ENCODE assay signal across 1 cellular context in the genomic region with DNA sequence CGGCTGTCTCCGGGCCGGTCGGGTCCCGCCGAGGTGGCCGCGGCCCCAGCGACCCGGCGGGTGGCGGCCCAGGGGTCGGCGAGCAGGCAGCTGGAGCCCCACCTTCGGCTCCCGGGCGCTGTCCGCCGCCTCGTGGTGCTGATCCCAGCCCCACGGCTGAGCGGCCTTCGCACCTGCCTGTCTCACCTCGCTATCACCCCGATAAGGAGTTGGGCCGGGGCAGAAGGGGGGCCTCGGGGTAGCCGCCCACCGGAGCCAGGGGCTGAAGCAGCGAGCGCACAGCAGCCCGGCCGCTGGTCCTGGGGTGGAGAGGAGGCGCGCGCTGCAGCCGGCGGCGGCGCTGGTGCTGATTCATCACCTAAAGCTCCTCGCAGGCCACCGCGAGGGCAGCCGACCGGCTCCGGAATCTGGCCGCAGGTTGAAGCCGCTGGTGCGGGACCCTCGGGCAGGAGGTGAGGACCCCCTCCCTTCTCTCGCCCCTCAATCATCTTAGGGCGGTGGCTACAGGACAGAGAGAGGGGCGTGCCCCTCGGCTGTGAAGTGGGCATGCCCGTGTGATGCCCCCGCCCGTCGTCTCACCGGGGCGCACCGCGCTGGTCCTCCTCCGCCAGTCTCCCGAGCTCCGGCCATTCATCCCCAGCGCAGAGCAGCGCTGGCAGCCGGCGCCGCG.
TF ChIP-seq lines count a peak whose summit lies in the region.

No MANE protein-coding gene starts in this region.

TF ChIP-seq in HepG2, 621 proteins besides CTCF, POLR2A, EP300 and RAD21 (continued from another document and continues in another):
- TF ChIP-seq PCBP1 (IDR thresholded peaks at IDR 0.05; ENCODE audit: borderline replicate concordance, low read depth, low read length), result no peak
- no peak for TF ChIP-seq ONECUT2 (CRISPR knock-in tag; IDR thresholded peaks at IDR 0.05)
- TF ChIP-seq, protein P1, sequence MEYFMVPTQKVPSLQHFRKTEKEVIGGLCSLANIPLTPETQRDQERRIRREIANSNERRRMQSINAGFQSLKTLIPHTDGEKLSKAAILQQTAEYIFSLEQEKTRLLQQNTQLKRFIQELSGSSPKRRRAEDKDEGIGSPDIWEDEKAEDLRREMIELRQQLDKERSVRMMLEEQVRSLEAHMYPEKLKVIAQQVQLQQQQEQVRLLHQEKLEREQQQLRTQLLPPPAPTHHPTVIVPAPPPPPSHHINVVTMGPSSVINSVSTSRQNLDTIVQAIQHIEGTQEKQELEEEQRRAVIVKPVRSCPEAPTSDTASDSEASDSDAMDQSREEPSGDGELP (IDR thresholded peaks at IDR 0.05; ENCODE audit: borderline replicate concordance, low read depth), result no peak; the same call in 1 of the 2 replicates
- TF ChIP-seq, protein P2, sequence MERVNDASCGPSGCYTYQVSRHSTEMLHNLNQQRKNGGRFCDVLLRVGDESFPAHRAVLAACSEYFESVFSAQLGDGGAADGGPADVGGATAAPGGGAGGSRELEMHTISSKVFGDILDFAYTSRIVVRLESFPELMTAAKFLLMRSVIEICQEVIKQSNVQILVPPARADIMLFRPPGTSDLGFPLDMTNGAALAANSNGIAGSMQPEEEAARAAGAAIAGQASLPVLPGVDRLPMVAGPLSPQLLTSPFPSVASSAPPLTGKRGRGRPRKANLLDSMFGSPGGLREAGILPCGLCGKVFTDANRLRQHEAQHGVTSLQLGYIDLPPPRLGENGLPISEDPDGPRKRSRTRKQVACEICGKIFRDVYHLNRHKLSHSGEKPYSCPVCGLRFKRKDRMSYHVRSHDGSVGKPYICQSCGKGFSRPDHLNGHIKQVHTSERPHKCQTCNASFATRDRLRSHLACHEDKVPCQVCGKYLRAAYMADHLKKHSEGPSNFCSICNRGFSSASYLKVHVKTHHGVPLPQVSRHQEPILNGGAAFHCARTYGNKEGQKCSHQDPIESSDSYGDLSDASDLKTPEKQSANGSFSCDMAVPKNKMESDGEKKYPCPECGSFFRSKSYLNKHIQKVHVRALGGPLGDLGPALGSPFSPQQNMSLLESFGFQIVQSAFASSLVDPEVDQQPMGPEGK (CRISPR knock-in tag; IDR thresholded peaks at IDR 0.05), result peak; percentile 70
- TF ChIP-seq ESRRA (CRISPR knock-in tag; IDR thresholded peaks at IDR 0.05; ENCODE audit: low read depth), result no peak
- TF ChIP-seq ZBTB25 (CRISPR knock-in tag; IDR thresholded peaks at IDR 0.05), result no peak
- no peak for TF ChIP-seq POLR2AphosphoS2 (IDR thresholded peaks at IDR 0.05; ENCODE audit: low read depth, low read length)
- no peak for TF ChIP-seq KLF15 (CRISPR knock-in tag; IDR thresholded peaks at IDR 0.05; ENCODE audit: borderline replicate concordance)
- TF ChIP-seq ADNP (CRISPR knock-in tag; IDR thresholded peaks at IDR 0.05), result no peak
- TF ChIP-seq CBX2 (IDR thresholded peaks at IDR 0.05; ENCODE audit: low read depth, low read length), result no peak
- TF ChIP-seq CBX2 (CRISPR knock-in tag; IDR thresholded peaks at IDR 0.05; ENCODE audit: low read depth), result no peak
- TF ChIP-seq SMAD3 (CRISPR knock-in tag; IDR thresholded peaks at IDR 0.05), result peak; percentile 90
- TF ChIP-seq ZFX (CRISPR knock-in tag; IDR thresholded peaks at IDR 0.05; ENCODE audit: low read depth), result peak; percentile 35; the same call in 1 of the 2 replicates
- TF ChIP-seq HIC2 (CRISPR knock-in tag; IDR thresholded peaks at IDR 0.05; ENCODE audit: low read depth), result no peak; the same call in 1 of the 2 replicates
- TF ChIP-seq ZNF619 (CRISPR knock-in tag; IDR thresholded peaks at IDR 0.05), result no peak
- no peak; the same call in 1 of the 2 replicates for TF ChIP-seq ZNF703 (CRISPR knock-in tag; IDR thresholded peaks at IDR 0.05; ENCODE audit: borderline replicate concordance)
- TF ChIP-seq NONO (IDR thresholded peaks at IDR 0.05), result no peak
- TF ChIP-seq NONO (CRISPR knock-in tag; conservative IDR thresholded peaks at IDR 0.05), result no peak
- no peak for TF ChIP-seq ZNF737 (CRISPR knock-in tag; IDR thresholded peaks at IDR 0.05; ENCODE audit: borderline replicate concordance)
- no peak for TF ChIP-seq KLF13 (CRISPR knock-in tag; IDR thresholded peaks at IDR 0.05)
- TF ChIP-seq HIVEP1 (CRISPR knock-in tag; IDR thresholded peaks at IDR 0.05), result no peak; the same call in 1 of the 2 replicates
- peak; percentile 91 for TF ChIP-seq SRY (CRISPR knock-in tag; IDR thresholded peaks at IDR 0.05)
- TF ChIP-seq ZNF616 (CRISPR knock-in tag; IDR thresholded peaks at IDR 0.05; ENCODE audit: low read depth), result no peak
- no peak for TF ChIP-seq PHB2 (IDR thresholded peaks at IDR 0.05; ENCODE audit: partially characterized antibody)
- TF ChIP-seq GMEB2 (CRISPR knock-in tag; IDR thresholded peaks at IDR 0.05; ENCODE audit: low read depth), result no peak
- TF ChIP-seq ZNF143 (CRISPR knock-in tag; IDR thresholded peaks at IDR 0.05), result no peak
- TF ChIP-seq HNF1A (IDR thresholded peaks at IDR 0.05; ENCODE audit: low read depth), result no peak
- 0 out of 2 replicates have a peak, but pooled peaks have one; percentile 21 for TF ChIP-seq HNF1A (CRISPR knock-in tag; IDR thresholded peaks at IDR 0.05; ENCODE audit: borderline replicate concordance)
- TF ChIP-seq ZNF550 (CRISPR knock-in tag; IDR thresholded peaks at IDR 0.05; ENCODE audit: borderline replicate concordance), result no peak
- peak; percentile 85 for TF ChIP-seq ZMYM4 (CRISPR knock-in tag; IDR thresholded peaks at IDR 0.05)
- TF ChIP-seq ATF3 (CRISPR knock-in tag; IDR thresholded peaks at IDR 0.05), result peak; percentile 34; the same call in 1 of the 2 replicates
- 0 out of 2 replicates have a peak, but pooled peaks have one; percentile 40 for TF ChIP-seq HDAC2 (CRISPR knock-in tag; IDR thresholded peaks at IDR 0.05)
- peak; percentile 52; the same call in 1 of the 2 replicates for TF ChIP-seq ZNF556 (CRISPR knock-in tag; IDR thresholded peaks at IDR 0.05; ENCODE audit: borderline replicate concordance)
- TF ChIP-seq TOPORS (CRISPR knock-in tag; IDR thresholded peaks at IDR 0.05), result peak; percentile 93
- no peak for TF ChIP-seq SCMH1 (CRISPR knock-in tag; IDR thresholded peaks at IDR 0.05; ENCODE audit: borderline replicate concordance)
- no peak for TF ChIP-seq NFYC (CRISPR knock-in tag; IDR thresholded peaks at IDR 0.05)
- peak; percentile 95 for TF ChIP-seq WIZ (CRISPR knock-in tag; IDR thresholded peaks at IDR 0.05)
- no peak for TF ChIP-seq ZBTB3 (CRISPR knock-in tag; IDR thresholded peaks at IDR 0.05; ENCODE audit: borderline replicate concordance, low read depth)
- TF ChIP-seq HOMEZ (CRISPR knock-in tag; IDR thresholded peaks at IDR 0.05; ENCODE audit: low read depth), result no peak
- TF ChIP-seq NFRKB (IDR thresholded peaks at IDR 0.05), result no peak
- no peak for TF ChIP-seq RARG (CRISPR knock-in tag; IDR thresholded peaks at IDR 0.05; ENCODE audit: low read depth)
- no peak for TF ChIP-seq XRCC5 (optimal IDR thresholded peaks at IDR 0.05; ENCODE audit: low read length)
- TF ChIP-seq ZFP90 (CRISPR knock-in tag; IDR thresholded peaks at IDR 0.05; ENCODE audit: borderline replicate concordance), result peak; percentile 88; the same call in 1 of the 2 replicates
- TF ChIP-seq, protein P3, sequence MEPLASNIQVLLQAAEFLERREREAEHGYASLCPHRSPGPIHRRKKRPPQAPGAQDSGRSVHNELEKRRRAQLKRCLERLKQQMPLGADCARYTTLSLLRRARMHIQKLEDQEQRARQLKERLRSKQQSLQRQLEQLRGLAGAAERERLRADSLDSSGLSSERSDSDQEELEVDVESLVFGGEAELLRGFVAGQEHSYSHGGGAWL (CRISPR knock-in tag; IDR thresholded peaks at IDR 0.05), result peak; percentile 96
- no peak for TF ChIP-seq NFE2 (CRISPR knock-in tag; IDR thresholded peaks at IDR 0.05)
- no peak for TF ChIP-seq ZBTB42 (CRISPR knock-in tag; IDR thresholded peaks at IDR 0.05)
- TF ChIP-seq ZNF3 (CRISPR knock-in tag; IDR thresholded peaks at IDR 0.05), result no peak
- no peak for TF ChIP-seq ZNF850 (CRISPR knock-in tag; conservative IDR thresholded peaks at IDR 0.05)
- peak; percentile 31; the same call in 1 of the 2 replicates for TF ChIP-seq ZNF33B (CRISPR knock-in tag; IDR thresholded peaks at IDR 0.05)
- TF ChIP-seq TRAFD1 (CRISPR knock-in tag; IDR thresholded peaks at IDR 0.05; ENCODE audit: borderline replicate concordance), result no peak
- no peak for TF ChIP-seq SRSF4 (IDR thresholded peaks at IDR 0.05; ENCODE audit: low read depth, low read length, poor library complexity, severe bottlenecking)
